34 cellular contexts compared by ENCODE assay signal in the genomic region with DNA sequence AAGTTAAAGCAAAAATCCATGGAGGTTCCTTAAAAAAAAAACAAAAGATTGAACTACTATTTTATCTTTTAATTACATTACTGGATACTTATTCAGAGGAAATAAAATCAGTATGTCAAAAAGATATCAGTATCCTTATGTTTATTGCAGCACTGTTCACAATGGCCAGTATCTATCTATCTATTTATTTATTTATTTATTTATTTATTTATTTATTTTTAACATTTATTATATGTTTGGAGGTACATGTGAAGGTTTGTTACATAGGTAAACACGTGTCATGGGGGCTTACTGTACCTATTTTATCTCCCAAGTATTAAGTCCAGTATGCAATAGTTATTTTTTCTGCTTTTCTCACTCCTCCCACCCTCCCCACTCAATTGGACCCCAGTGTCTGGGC.
DNase-seq lines count a peak whose midpoint lies in the region; ATAC-seq, FAIRE-seq and TF ChIP-seq lines count a peak whose summit lies in the region.
"Had no signal": no experiment of that assay in that cellular context is flagged by ENCODE, and none has a peak within 500 bp of the region (broad histone marks: within the 10 kb centered on the region; RNA-seq: fewer than 3 reads in every experiment).

No MANE protein-coding gene starts in this region.

- H3K36me3 Mint-ChIP-seq in endothelial cell (ENCODE audit: low read depth, unreplicated experiment): no peaks in the 10 kb centered on the region
- H3K36me3 Mint-ChIP-seq: CD14-positive monocyte; CD4-positive, alpha-beta memory T cell; CD4-positive, CD25-positive, alpha-beta regulatory T cell; CD8-positive, alpha-beta memory T cell; CD8-positive, alpha-beta T cell had no signal

- POLR2A ChIA-PET in HEK293 (lab: Yijun Ruan, JAX): no interaction called here

- TF ChIP-seq CTCF in HEK293 (tag by site-specific recombination; IDR thresholded peaks at IDR 0.05) (no peak), endothelial cell (IDR thresholded peaks at IDR 0.05; ENCODE audit: unreplicated experiment) (no peak)

- no peaks in the 10 kb centered on the region for H3K9me3 Mint-ChIP-seq in endothelial cell (ENCODE audit: unreplicated experiment)
- H3K9me3 Mint-ChIP-seq: CD4-positive, alpha-beta T cell; CD8-positive, alpha-beta T cell had no signal

- CTCF ChIA-PET in HEK293 (lab: Yijun Ruan, JAX): no interaction called here

- no peak overlapping the region for H3K4me3 ChIP-seq in HEK293 (ENCODE audit: low read depth, low read length)
- H3K4me3 ChIP-seq: A549; BLaER1; BLaER1 treated with 17β-estradiol and CSF1 and Interleukin-3, amounts not matched to agents 10 nM and 100 nM had no signal

- peak; percentile 15 for FAIRE-seq in RCC 7860 (lab: Jason Lieb, UNC)
- FAIRE-seq in colon (lab: Jason Lieb, UNC): peak; percentile 82
- FAIRE-seq: A204.1, D721Med had no signal

- no peaks in the 10 kb centered on the region for H3K4me1 Mint-ChIP-seq in endothelial cell (ENCODE audit: unreplicated experiment)
- H3K4me1 Mint-ChIP-seq: B cell; CD14-positive monocyte; CD4-positive, alpha-beta memory T cell; CD4-positive, CD25-positive, alpha-beta regulatory T cell; CD8-positive, alpha-beta memory T cell had no signal

- ATAC-seq in HG03025 (IDR thresholded peaks at IDR 0.05; ENCODE audit: low FRiP score, unreplicated experiment): no peak
- ATAC-seq: A549; CD8-positive, alpha-beta T cell had no signal

- no peaks in the 10 kb centered on the region for H3K36me3 ChIP-seq in HEK293 (ENCODE audit: control insufficient read depth in 2 of 2, insufficient read depth in 1 of 2, low read length in 2 of 2)
- H3K36me3 ChIP-seq: BE2C; BLaER1; BLaER1 treated with 17β-estradiol and CSF1 and Interleukin-3, amounts not matched to agents 10 nM and 100 nM had no signal

- DNase-seq in RCC 7860 (ENCODE audit: low spot score): no peak
- no peak for DNase-seq in endothelial cell (ENCODE audit: low spot score)
- no peak for DNase-seq in AG08395 (ENCODE audit: low spot score)
- DNase-seq: 8988T; ACHN; AML-193; BE2C; C1 segment of cervical spinal cord; Caco-2; Calu3; CD4-positive, alpha-beta memory T cell; CD4-positive, alpha-beta T cell; CD4-positive, CD25-positive, alpha-beta regulatory T cell; CD8-positive, alpha-beta memory T cell; CD8-positive, alpha-beta T cell; COR-L47; DMS 273 treated with DMSO at 0.1 percent for 48 hours; DMS153; DMS79; DMS79 treated with DMSO at 0.1 percent for 48 hours; DND-41; EL had no signal

- peaks cover 1% of the 10 kb centered on the region for H3K27me3 Mint-ChIP-seq in endothelial cell (ENCODE audit: unreplicated experiment)
- H3K27me3 Mint-ChIP-seq: B cell; CD4-positive, alpha-beta memory T cell; CD4-positive, alpha-beta T cell; CD4-positive, CD25-positive, alpha-beta regulatory T cell had no signal

- no peak overlapping the region for H3K27ac ChIP-seq in HEK293 (ENCODE audit: extremely low read depth, low read depth, low read length)
- H3K27ac ChIP-seq: 22Rv1; A549; BLaER1; BLaER1 treated with 17β-estradiol and CSF1 and Interleukin-3, amounts not matched to agents 10 nM and 100 nM; C4-2B had no signal

- peaks cover 3% of the 10 kb centered on the region for H3K9me3 ChIP-seq in HEK293 (ENCODE audit: control insufficient read depth, insufficient read depth, low read depth, low read length)
- H3K9me3 ChIP-seq: A549, BE2C, Caco-2 had no signal

- no peak overlapping the region for H3K27ac Mint-ChIP-seq in endothelial cell (ENCODE audit: unreplicated experiment)
- H3K27ac Mint-ChIP-seq: B cell; CD14-positive monocyte; CD4-positive, alpha-beta memory T cell; CD4-positive, alpha-beta T cell; CD4-positive, CD25-positive, alpha-beta regulatory T cell; CD8-positive, alpha-beta memory T cell; CD8-positive, alpha-beta T cell had no signal

- no peak overlapping the region for H3K4me3 Mint-ChIP-seq in endothelial cell (ENCODE audit: unreplicated experiment)
- H3K4me3 Mint-ChIP-seq: B cell; CD14-positive monocyte; CD4-positive, alpha-beta memory T cell; CD4-positive, alpha-beta T cell; CD4-positive, CD25-positive, alpha-beta regulatory T cell; CD8-positive, alpha-beta memory T cell; CD8-positive, alpha-beta T cell had no signal

- H3K4me1 ChIP-seq in HEK293 (ENCODE audit: control insufficient read depth, insufficient read depth, low read length): no peaks in the 10 kb centered on the region
- H3K4me1 ChIP-seq: A549; BE2C; BLaER1; BLaER1 treated with 17β-estradiol and CSF1 and Interleukin-3, amounts not matched to agents 10 nM and 100 nM; Caco-2 had no signal

TF ChIP-seq in HEK293, 187 proteins besides CTCF, POLR2A, EP300 and RAD21 (continues in another document):
- TF ChIP-seq ZNF426 (tag by site-specific recombination; IDR thresholded peaks at IDR 0.05): peak; percentile 78
- peak; percentile 86 for TF ChIP-seq ZNF555 (tag by site-specific recombination; conservative IDR thresholded peaks at IDR 0.05)
- TF ChIP-seq ZNF558 (tag by site-specific recombination; IDR thresholded peaks at IDR 0.05): 0 out of 2 replicates have a peak, but pooled peaks have one; percentile 23
- TF ChIP-seq, protein P1, sequence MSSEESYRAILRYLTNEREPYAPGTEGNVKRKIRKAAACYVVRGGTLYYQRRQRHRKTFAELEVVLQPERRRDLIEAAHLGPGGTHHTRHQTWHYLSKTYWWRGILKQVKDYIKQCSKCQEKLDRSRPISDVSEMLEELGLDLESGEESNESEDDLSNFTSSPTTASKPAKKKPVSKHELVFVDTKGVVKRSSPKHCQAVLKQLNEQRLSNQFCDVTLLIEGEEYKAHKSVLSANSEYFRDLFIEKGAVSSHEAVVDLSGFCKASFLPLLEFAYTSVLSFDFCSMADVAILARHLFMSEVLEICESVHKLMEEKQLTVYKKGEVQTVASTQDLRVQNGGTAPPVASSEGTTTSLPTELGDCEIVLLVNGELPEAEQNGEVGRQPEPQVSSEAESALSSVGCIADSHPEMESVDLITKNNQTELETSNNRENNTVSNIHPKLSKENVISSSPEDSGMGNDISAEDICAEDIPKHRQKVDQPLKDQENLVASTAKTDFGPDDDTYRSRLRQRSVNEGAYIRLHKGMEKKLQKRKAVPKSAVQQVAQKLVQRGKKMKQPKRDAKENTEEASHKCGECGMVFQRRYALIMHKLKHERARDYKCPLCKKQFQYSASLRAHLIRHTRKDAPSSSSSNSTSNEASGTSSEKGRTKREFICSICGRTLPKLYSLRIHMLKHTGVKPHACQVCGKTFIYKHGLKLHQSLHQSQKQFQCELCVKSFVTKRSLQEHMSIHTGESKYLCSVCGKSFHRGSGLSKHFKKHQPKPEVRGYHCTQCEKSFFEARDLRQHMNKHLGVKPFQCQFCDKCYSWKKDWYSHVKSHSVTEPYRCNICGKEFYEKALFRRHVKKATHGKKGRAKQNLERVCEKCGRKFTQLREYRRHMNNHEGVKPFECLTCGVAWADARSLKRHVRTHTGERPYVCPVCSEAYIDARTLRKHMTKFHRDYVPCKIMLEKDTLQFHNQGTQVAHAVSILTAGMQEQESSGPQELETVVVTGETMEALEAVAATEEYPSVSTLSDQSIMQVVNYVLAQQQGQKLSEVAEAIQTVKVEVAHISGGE (tag by site-specific recombination; conservative IDR thresholded peaks at IDR 0.05; ENCODE audit: low read depth): peak; percentile 77
- TF ChIP-seq ZBTB8A (tag by site-specific recombination; IDR thresholded peaks at IDR 0.05): peak; percentile 51; the same call in 1 of the 2 replicates
- peak; percentile 66 for TF ChIP-seq ZNF623 (tag by site-specific recombination; IDR thresholded peaks at IDR 0.05)
- TF ChIP-seq ZNF518A (tag by site-specific recombination; conservative IDR thresholded peaks at IDR 0.05; ENCODE audit: low read depth): peak; percentile 73; the same call in 1 of the 2 replicates
- TF ChIP-seq GLI2 (tag by site-specific recombination; IDR thresholded peaks at IDR 0.05; ENCODE audit: borderline replicate concordance, low read depth): peak; percentile 28; the same call in 1 of the 2 replicates
- 0 out of 2 replicates have a peak, but pooled peaks have one; percentile 8 for TF ChIP-seq ZNF654 (tag by site-specific recombination; IDR thresholded peaks at IDR 0.05; ENCODE audit: low read depth)
- peak; percentile 56 for TF ChIP-seq ZXDB (tag by site-specific recombination; IDR thresholded peaks at IDR 0.05)
- peak; percentile 57; the same call in 1 of the 2 replicates for TF ChIP-seq ZNF140 (tag by site-specific recombination; IDR thresholded peaks at IDR 0.05)
- TF ChIP-seq ZNF211 (tag by site-specific recombination; IDR thresholded peaks at IDR 0.05; ENCODE audit: low read depth): no peak
